In the genomic region with DNA sequence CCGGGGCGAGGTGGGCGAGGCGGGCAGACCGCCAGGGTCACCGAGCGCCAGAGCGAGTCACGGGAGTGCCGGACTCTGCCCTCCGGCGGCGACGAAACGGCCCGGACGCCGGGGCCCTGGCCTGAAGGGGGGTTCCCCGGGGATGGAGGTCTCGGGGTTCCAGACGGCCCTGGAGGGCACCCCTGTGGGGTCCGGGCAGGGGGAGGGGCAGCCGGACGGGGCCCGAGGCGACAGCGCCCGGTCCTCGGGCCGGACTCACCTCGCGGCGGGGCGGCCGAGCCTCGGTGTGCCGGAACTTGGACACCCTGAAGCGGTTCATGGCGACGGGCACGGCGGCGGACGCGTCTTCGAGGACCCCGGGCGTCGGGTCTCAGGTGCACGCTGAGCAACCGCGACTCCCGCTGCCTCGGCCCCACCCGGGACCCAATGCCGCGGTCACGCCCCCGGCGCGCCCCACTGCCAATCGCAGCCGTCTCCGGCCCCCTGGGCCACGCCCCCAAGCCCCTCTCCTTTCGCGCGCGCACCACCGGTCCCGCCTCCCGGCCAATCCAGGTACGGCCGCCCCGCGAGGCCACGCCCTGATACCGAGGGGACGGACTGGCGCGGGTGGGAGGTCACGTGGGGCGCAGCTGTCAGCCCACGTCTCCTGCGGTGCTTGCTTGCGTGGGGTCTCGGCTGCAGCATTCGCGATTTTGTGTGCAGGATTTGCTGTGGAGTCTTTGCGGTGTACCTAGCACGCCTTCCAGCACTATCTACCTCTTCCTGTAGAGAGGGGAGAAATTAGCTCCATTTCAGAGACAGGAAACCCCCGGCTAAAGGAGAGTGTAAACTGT, we compare ENCODE assay signal across 1 cellular context.
A peak's percentile ranks its signal among the peaks of the same experiment; 100 is the strongest.
TF ChIP-seq lines count a peak whose summit lies in the region.

A gene (minus strand): TSS at position 397 of the 833 bp plus-strand sequence. CDS start 78 bp downstream, at position 319.

TF ChIP-seq in HepG2, 621 proteins besides CTCF, POLR2A, EP300 and RAD21 (continued from another document):
- TF ChIP-seq, protein P1, sequence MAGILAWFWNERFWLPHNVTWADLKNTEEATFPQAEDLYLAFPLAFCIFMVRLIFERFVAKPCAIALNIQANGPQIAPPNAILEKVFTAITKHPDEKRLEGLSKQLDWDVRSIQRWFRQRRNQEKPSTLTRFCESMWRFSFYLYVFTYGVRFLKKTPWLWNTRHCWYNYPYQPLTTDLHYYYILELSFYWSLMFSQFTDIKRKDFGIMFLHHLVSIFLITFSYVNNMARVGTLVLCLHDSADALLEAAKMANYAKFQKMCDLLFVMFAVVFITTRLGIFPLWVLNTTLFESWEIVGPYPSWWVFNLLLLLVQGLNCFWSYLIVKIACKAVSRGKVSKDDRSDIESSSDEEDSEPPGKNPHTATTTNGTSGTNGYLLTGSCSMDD (CRISPR knock-in tag; IDR thresholded peaks at IDR 0.05), result no peak
- TF ChIP-seq, protein P2, sequence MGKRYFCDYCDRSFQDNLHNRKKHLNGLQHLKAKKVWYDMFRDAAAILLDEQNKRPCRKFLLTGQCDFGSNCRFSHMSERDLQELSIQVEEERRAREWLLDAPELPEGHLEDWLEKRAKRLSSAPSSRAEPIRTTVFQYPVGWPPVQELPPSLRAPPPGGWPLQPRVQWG (CRISPR knock-in tag; IDR thresholded peaks at IDR 0.05; ENCODE audit: borderline replicate concordance, low read depth), result no peak
- TF ChIP-seq CC2D1A (CRISPR knock-in tag; IDR thresholded peaks at IDR 0.05), result no peak
- TF ChIP-seq, protein P3, sequence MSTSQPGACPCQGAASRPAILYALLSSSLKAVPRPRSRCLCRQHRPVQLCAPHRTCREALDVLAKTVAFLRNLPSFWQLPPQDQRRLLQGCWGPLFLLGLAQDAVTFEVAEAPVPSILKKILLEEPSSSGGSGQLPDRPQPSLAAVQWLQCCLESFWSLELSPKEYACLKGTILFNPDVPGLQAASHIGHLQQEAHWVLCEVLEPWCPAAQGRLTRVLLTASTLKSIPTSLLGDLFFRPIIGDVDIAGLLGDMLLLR (CRISPR knock-in tag; IDR thresholded peaks at IDR 0.05), result peak; percentile 61; the same call in 1 of the 2 replicates
- no peak for TF ChIP-seq ZNF543 (CRISPR knock-in tag; IDR thresholded peaks at IDR 0.05)
- peak; percentile 66; the same call in 1 of the 2 replicates for TF ChIP-seq KDM2A (CRISPR knock-in tag; IDR thresholded peaks at IDR 0.05; ENCODE audit: borderline replicate concordance, low read depth)
- no peak for TF ChIP-seq ONECUT2 (CRISPR knock-in tag; IDR thresholded peaks at IDR 0.05)
- TF ChIP-seq, protein P4, sequence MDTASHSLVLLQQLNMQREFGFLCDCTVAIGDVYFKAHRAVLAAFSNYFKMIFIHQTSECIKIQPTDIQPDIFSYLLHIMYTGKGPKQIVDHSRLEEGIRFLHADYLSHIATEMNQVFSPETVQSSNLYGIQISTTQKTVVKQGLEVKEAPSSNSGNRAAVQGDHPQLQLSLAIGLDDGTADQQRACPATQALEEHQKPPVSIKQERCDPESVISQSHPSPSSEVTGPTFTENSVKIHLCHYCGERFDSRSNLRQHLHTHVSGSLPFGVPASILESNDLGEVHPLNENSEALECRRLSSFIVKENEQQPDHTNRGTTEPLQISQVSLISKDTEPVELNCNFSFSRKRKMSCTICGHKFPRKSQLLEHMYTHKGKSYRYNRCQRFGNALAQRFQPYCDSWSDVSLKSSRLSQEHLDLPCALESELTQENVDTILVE (CRISPR knock-in tag; IDR thresholded peaks at IDR 0.05), result no peak
- TF ChIP-seq, protein P5, sequence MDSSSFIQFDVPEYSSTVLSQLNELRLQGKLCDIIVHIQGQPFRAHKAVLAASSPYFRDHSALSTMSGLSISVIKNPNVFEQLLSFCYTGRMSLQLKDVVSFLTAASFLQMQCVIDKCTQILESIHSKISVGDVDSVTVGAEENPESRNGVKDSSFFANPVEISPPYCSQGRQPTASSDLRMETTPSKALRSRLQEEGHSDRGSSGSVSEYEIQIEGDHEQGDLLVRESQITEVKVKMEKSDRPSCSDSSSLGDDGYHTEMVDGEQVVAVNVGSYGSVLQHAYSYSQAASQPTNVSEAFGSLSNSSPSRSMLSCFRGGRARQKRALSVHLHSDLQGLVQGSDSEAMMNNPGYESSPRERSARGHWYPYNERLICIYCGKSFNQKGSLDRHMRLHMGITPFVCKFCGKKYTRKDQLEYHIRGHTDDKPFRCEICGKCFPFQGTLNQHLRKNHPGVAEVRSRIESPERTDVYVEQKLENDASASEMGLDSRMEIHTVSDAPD (CRISPR knock-in tag; IDR thresholded peaks at IDR 0.05), result no peak
- TF ChIP-seq ZNF44 (CRISPR knock-in tag; IDR thresholded peaks at IDR 0.05), result peak; percentile 66; the same call in 1 of the 2 replicates
- no peak for TF ChIP-seq ZBTB20 (CRISPR knock-in tag; IDR thresholded peaks at IDR 0.05; ENCODE audit: borderline replicate concordance, low read depth)
- TF ChIP-seq, protein P6, sequence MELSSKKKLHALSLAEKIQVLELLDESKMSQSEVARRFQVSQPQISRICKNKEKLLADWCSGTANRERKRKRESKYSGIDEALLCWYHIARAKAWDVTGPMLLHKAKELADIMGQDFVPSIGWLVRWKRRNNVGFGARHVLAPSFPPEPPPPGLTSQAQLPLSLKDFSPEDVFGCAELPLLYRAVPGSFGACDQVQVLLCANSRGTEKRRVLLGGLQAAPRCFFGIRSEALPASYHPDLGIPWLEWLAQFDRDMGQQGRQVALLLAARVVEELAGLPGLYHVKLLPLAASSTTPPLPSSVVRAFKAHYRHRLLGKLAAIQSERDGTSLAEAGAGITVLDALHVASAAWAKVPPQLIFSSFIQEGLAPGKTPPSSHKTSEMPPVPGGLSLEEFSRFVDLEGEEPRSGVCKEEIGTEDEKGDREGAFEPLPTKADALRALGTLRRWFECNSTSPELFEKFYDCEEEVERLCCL (CRISPR knock-in tag; IDR thresholded peaks at IDR 0.05; ENCODE audit: borderline replicate concordance), result no peak
- TF ChIP-seq ZNF121 (CRISPR knock-in tag; IDR thresholded peaks at IDR 0.05), result no peak
- TF ChIP-seq, protein P7, sequence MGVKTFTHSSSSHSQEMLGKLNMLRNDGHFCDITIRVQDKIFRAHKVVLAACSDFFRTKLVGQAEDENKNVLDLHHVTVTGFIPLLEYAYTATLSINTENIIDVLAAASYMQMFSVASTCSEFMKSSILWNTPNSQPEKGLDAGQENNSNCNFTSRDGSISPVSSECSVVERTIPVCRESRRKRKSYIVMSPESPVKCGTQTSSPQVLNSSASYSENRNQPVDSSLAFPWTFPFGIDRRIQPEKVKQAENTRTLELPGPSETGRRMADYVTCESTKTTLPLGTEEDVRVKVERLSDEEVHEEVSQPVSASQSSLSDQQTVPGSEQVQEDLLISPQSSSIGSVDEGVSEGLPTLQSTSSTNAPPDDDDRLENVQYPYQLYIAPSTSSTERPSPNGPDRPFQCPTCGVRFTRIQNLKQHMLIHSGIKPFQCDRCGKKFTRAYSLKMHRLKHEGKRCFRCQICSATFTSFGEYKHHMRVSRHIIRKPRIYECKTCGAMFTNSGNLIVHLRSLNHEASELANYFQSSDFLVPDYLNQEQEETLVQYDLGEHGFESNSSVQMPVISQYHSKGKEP (CRISPR knock-in tag; IDR thresholded peaks at IDR 0.05), result no peak
- peak; percentile 79 for TF ChIP-seq HDAC1 (CRISPR knock-in tag; IDR thresholded peaks at IDR 0.05)
- TF ChIP-seq DMAP1 (CRISPR knock-in tag; IDR thresholded peaks at IDR 0.05), result peak; percentile 30; the same call in 1 of the 2 replicates
- TF ChIP-seq KMT2A (CRISPR knock-in tag; IDR thresholded peaks at IDR 0.05), result no peak
- no peak for TF ChIP-seq TBL1XR1 (IDR thresholded peaks at IDR 0.05; ENCODE audit: borderline replicate concordance, low read length, partially characterized antibody)
- no peak for TF ChIP-seq SMARCE1 (IDR thresholded peaks at IDR 0.05; ENCODE audit: borderline replicate concordance)
- TF ChIP-seq ZNF720 (CRISPR knock-in tag; IDR thresholded peaks at IDR 0.05), result no peak
- no peak for TF ChIP-seq HNRNPLL (IDR thresholded peaks at IDR 0.05; ENCODE audit: low read depth, low read length, poor library complexity, severe bottlenecking)
- no peak; the same call in 1 of the 2 replicates for TF ChIP-seq KAT8 (CRISPR knock-in tag; IDR thresholded peaks at IDR 0.05)
- TF ChIP-seq GABPB1 (CRISPR knock-in tag; IDR thresholded peaks at IDR 0.05), result peak; percentile 41; the same call in 1 of the 2 replicates
- no peak for TF ChIP-seq RFX5 (IDR thresholded peaks at IDR 0.05; ENCODE audit: low read depth, low read length)
- peak; percentile 66; the same call in 1 of the 2 replicates for TF ChIP-seq ZSCAN12 (CRISPR knock-in tag; IDR thresholded peaks at IDR 0.05)
- TF ChIP-seq ZSCAN20 (CRISPR knock-in tag; IDR thresholded peaks at IDR 0.05; ENCODE audit: borderline replicate concordance), result no peak
- peak; percentile 59; the same call in 1 of the 2 replicates for TF ChIP-seq ATF7-NPFF (CRISPR knock-in tag; IDR thresholded peaks at IDR 0.05; ENCODE audit: low read depth)
- no peak for TF ChIP-seq POLR2AphosphoS5 (IDR thresholded peaks at IDR 0.05; ENCODE audit: low read depth, low read length)
- 0 out of 2 replicates have a peak, but pooled peaks have one; percentile 31 for TF ChIP-seq ZNF556 (CRISPR knock-in tag; IDR thresholded peaks at IDR 0.05; ENCODE audit: borderline replicate concordance)
- TF ChIP-seq ZNF264 (CRISPR knock-in tag; IDR thresholded peaks at IDR 0.05), result 0 out of 2 replicates have a peak, but pooled peaks have one; percentile 60
- TF ChIP-seq, protein P8, sequence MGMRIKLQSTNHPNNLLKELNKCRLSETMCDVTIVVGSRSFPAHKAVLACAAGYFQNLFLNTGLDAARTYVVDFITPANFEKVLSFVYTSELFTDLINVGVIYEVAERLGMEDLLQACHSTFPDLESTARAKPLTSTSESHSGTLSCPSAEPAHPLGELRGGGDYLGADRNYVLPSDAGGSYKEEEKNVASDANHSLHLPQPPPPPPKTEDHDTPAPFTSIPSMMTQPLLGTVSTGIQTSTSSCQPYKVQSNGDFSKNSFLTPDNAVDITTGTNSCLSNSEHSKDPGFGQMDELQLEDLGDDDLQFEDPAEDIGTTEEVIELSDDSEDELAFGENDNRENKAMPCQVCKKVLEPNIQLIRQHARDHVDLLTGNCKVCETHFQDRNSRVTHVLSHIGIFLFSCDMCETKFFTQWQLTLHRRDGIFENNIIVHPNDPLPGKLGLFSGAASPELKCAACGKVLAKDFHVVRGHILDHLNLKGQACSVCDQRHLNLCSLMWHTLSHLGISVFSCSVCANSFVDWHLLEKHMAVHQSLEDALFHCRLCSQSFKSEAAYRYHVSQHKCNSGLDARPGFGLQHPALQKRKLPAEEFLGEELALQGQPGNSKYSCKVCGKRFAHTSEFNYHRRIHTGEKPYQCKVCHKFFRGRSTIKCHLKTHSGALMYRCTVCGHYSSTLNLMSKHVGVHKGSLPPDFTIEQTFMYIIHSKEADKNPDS (CRISPR knock-in tag; IDR thresholded peaks at IDR 0.05), result no peak
- 0 out of 2 replicates have a peak, but pooled peaks have one; percentile 68 for TF ChIP-seq ZNF709 (CRISPR knock-in tag; IDR thresholded peaks at IDR 0.05)
- TF ChIP-seq HES4 (CRISPR knock-in tag; IDR thresholded peaks at IDR 0.05; ENCODE audit: borderline replicate concordance), result 0 out of 2 replicates have a peak, but pooled peaks have one; percentile 50
- TF ChIP-seq SMAD3 (CRISPR knock-in tag; IDR thresholded peaks at IDR 0.05), result no peak
- no peak for TF ChIP-seq JUNB (CRISPR knock-in tag; IDR thresholded peaks at IDR 0.05; ENCODE audit: borderline replicate concordance)
- no peak for TF ChIP-seq ZNF124 (CRISPR knock-in tag; IDR thresholded peaks at IDR 0.05)
